ENCODE assay signal across 24 cellular contexts in the genomic region with DNA sequence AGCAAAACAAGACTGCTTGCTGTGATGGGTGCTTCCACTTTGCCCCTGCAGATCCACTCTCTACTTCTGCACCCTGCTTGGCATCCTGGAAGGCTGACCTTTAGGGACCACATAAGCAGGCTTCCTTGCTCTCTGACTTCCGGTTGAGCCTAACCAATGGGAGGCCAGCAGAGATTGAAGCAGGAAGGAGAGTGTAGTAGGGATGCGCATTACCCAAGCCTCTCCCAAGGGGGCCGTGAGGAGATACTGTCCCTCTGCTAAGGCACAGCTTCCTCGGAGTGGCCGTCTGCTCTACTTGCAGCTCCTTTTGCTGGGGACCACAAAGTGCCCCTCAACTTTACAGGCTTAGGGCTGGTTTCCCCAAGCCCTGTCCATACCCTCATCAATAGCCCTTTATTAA.
"Had no signal": no experiment of that assay in that cellular context is flagged by ENCODE, and none has a peak within 500 bp of the region (broad histone marks: within the 10 kb centered on the region; RNA-seq: fewer than 3 reads in every experiment).

No MANE protein-coding gene starts in this region.

- H3K4me3 ChIP-seq: gastrocnemius medialis, hepatocyte, left lung, lung, mucosa of descending colon, right lobe of liver, thoracic aorta had no signal

- H3K4me3 Mint-ChIP-seq: activated CD8-positive, alpha-beta memory T cell treated with anti-CD3 and anti-CD28 coated beads, Interleukin-2, amount 10 ng/mL, durations not matched to agents 7 days and 5 days; activated CD8-positive, alpha-beta T cell treated with anti-CD3 and anti-CD28 coated beads, Interleukin-2, amount 10 ng/mL, durations not matched to agents 7 days and 5 days; activated naive CD4-positive, alpha-beta T cell treated with anti-CD3 and anti-CD28 coated beads, Interleukin-2, amount 50 U/mL, for 24 hours; activated naive CD8-positive, alpha-beta T cell treated with anti-CD3 and anti-CD28 coated beads, Interleukin-2, amount 50 U/mL, for 24 hours; central memory CD8-positive, alpha-beta T cell; dendritic cell treated with granulocyte-macrophage colony-stimulating factor and Interleukin-4, amounts not matched to agents 40 ng/mL and 50 ng/mL, for 4 days; natural killer cell treated with Interleukin-12 subunit alpha and Interleukin-12 subunit beta and Interleukin-15 and Interleukin-18, amount 100 ng/mL, for 72 hours; stimulated activated naive CD8-positive, alpha-beta T cell treated with anti-CD3 and anti-CD28 coated beads, Interleukin-15, Interleukin-2, amounts not matched to agents 100 ng/mL and 50 ng/mL, for 24 hours; T-helper 17 cell had no signal

- H3K4me1 ChIP-seq: gastrocnemius medialis, left lung, right lobe of liver had no signal

- H3K9me3 ChIP-seq: gastrocnemius medialis, left lung, mucosa of descending colon, neutrophil, right lobe of liver, thoracic aorta had no signal

- H3K79me2 ChIP-seq: hepatocyte had no signal

- H3K27ac Mint-ChIP-seq: activated CD8-positive, alpha-beta memory T cell treated with anti-CD3 and anti-CD28 coated beads, Interleukin-2, amount 10 ng/mL, durations not matched to agents 7 days and 5 days; activated CD8-positive, alpha-beta T cell treated with anti-CD3 and anti-CD28 coated beads, Interleukin-2, amount 10 ng/mL, durations not matched to agents 7 days and 5 days; activated naive CD4-positive, alpha-beta T cell treated with anti-CD3 and anti-CD28 coated beads, Interleukin-2, amount 50 U/mL, for 24 hours; activated naive CD8-positive, alpha-beta T cell treated with anti-CD3 and anti-CD28 coated beads, Interleukin-2, amount 50 U/mL, for 24 hours; activated T-helper 2 cell treated with anti-CD3 and anti-CD28 coated beads, Interferon-gamma antibody, Interleukin-2, Interleukin-4, amounts not matched to agents 10 μg/mL and 5 μg/mL and 100 μg/mL, durations not matched to agents 14 hours and 24 hours and 36 hours; dendritic cell treated with granulocyte-macrophage colony-stimulating factor and Interleukin-4, amounts not matched to agents 40 ng/mL and 50 ng/mL, for 4 days; natural killer cell treated with Interleukin-12 subunit alpha and Interleukin-12 subunit beta and Interleukin-15 and Interleukin-18, amount 100 ng/mL, for 72 hours; stimulated activated naive CD8-positive, alpha-beta T cell treated with anti-CD3 and anti-CD28 coated beads, Interleukin-15, Interleukin-2, amounts not matched to agents 100 ng/mL and 50 ng/mL, for 24 hours; T-helper 17 cell had no signal

- H3K27me3 ChIP-seq: gastrocnemius medialis, hepatocyte, left lung, neutrophil, right lobe of liver had no signal

- H3K4me1 Mint-ChIP-seq: activated CD8-positive, alpha-beta memory T cell treated with anti-CD3 and anti-CD28 coated beads, Interleukin-2, amount 10 ng/mL, durations not matched to agents 7 days and 5 days; activated naive CD4-positive, alpha-beta T cell treated with anti-CD3 and anti-CD28 coated beads, Interleukin-2, amount 50 U/mL, for 24 hours; activated naive CD8-positive, alpha-beta T cell treated with anti-CD3 and anti-CD28 coated beads, Interleukin-2, amount 50 U/mL, for 24 hours; central memory CD8-positive, alpha-beta T cell; T-helper 17 cell had no signal

- H3K36me3 ChIP-seq: gastrocnemius medialis, left lung, neutrophil, right lobe of liver, thoracic aorta had no signal

- DNase-seq: activated CD4-positive, alpha-beta T cell treated with anti-CD3 and anti-CD28 coated beads for 1 hour; activated CD8-positive, alpha-beta memory T cell treated with anti-CD3 and anti-CD28 coated beads, Interleukin-2, amount 10 ng/mL, durations not matched to agents 7 days and 5 days; activated CD8-positive, alpha-beta T cell treated with anti-CD3 and anti-CD28 coated beads, Interleukin-2, amount 10 ng/mL, durations not matched to agents 7 days and 5 days; activated naive CD8-positive, alpha-beta T cell treated with anti-CD3 and anti-CD28 coated beads, Interleukin-2, amount 50 U/mL, for 24 hours; activated T-cell treated with anti-CD3 and anti-CD28 coated beads, Interleukin-2, amount 50 U/mL, for 48 hours; gastrocnemius medialis; glutamatergic neuron; left lung; mucosa of descending colon; right lobe of liver; stimulated activated CD4-positive, alpha-beta T cell treated with anti-CD3 and anti-CD28 coated beads, Interleukin-2, amount 100 ng/mL, for 48 hours; T-helper 17 cell; T1000; trophoblast cell had no signal

- H2AFZ ChIP-seq: hepatocyte had no signal

- H3K27ac ChIP-seq: gastrocnemius medialis, hepatocyte, left lung, neutrophil, right lobe of liver, thoracic aorta had no signal

- ATAC-seq: activated CD8-positive, alpha-beta memory T cell treated with anti-CD3 and anti-CD28 coated beads, Interleukin-2, amount 10 ng/mL, durations not matched to agents 7 days and 5 days; activated CD8-positive, alpha-beta T cell treated with anti-CD3 and anti-CD28 coated beads, Interleukin-2, amount 10 ng/mL, durations not matched to agents 7 days and 5 days; activated naive CD8-positive, alpha-beta T cell treated with anti-CD3 and anti-CD28 coated beads, Interleukin-2, amount 50 U/mL, for 24 hours; gastrocnemius medialis; left lung; mucosa of descending colon; natural killer cell treated with Interleukin-12 subunit alpha and Interleukin-12 subunit beta and Interleukin-15 and Interleukin-18, amount 100 ng/mL, for 72 hours; right lobe of liver; T-helper 17 cell had no signal

- H3K27me3 Mint-ChIP-seq: activated CD8-positive, alpha-beta memory T cell treated with anti-CD3 and anti-CD28 coated beads, Interleukin-2, amount 10 ng/mL, durations not matched to agents 7 days and 5 days; activated naive CD4-positive, alpha-beta T cell treated with anti-CD3 and anti-CD28 coated beads, Interleukin-2, amount 50 U/mL, for 24 hours; activated naive CD8-positive, alpha-beta T cell treated with anti-CD3 and anti-CD28 coated beads, Interleukin-2, amount 50 U/mL, for 24 hours; central memory CD8-positive, alpha-beta T cell; dendritic cell treated with granulocyte-macrophage colony-stimulating factor and Interleukin-4, amounts not matched to agents 40 ng/mL and 50 ng/mL, for 4 days; natural killer cell treated with Interleukin-12 subunit alpha and Interleukin-12 subunit beta and Interleukin-15 and Interleukin-18, amount 100 ng/mL, for 72 hours; stimulated activated naive CD8-positive, alpha-beta T cell treated with anti-CD3 and anti-CD28 coated beads, Interleukin-15, Interleukin-2, amounts not matched to agents 100 ng/mL and 50 ng/mL, for 24 hours; T-helper 17 cell had no signal

- H3K4me2 ChIP-seq: hepatocyte had no signal

- H3K9me3 Mint-ChIP-seq: activated naive CD4-positive, alpha-beta T cell treated with anti-CD3 and anti-CD28 coated beads, Interleukin-2, amount 50 U/mL, for 24 hours; activated naive CD8-positive, alpha-beta T cell treated with anti-CD3 and anti-CD28 coated beads, Interleukin-2, amount 50 U/mL, for 24 hours; activated T-helper 2 cell treated with anti-CD3 and anti-CD28 coated beads, Interferon-gamma antibody, Interleukin-2, Interleukin-4, amounts not matched to agents 10 μg/mL and 5 μg/mL and 100 μg/mL, durations not matched to agents 14 hours and 24 hours and 36 hours; central memory CD8-positive, alpha-beta T cell; dendritic cell treated with granulocyte-macrophage colony-stimulating factor and Interleukin-4, amounts not matched to agents 40 ng/mL and 50 ng/mL, for 4 days; stimulated activated naive CD8-positive, alpha-beta T cell treated with anti-CD3 and anti-CD28 coated beads, Interleukin-15, Interleukin-2, amounts not matched to agents 100 ng/mL and 50 ng/mL, for 24 hours had no signal

- H3K36me3 Mint-ChIP-seq: activated CD8-positive, alpha-beta memory T cell treated with anti-CD3 and anti-CD28 coated beads, Interleukin-2, amount 10 ng/mL, durations not matched to agents 7 days and 5 days; activated naive CD4-positive, alpha-beta T cell treated with anti-CD3 and anti-CD28 coated beads, Interleukin-2, amount 50 U/mL, for 24 hours; natural killer cell treated with Interleukin-12 subunit alpha and Interleukin-12 subunit beta and Interleukin-15 and Interleukin-18, amount 100 ng/mL, for 72 hours had no signal
